ENCODE assay signal across 8 cellular contexts in the genomic region with DNA sequence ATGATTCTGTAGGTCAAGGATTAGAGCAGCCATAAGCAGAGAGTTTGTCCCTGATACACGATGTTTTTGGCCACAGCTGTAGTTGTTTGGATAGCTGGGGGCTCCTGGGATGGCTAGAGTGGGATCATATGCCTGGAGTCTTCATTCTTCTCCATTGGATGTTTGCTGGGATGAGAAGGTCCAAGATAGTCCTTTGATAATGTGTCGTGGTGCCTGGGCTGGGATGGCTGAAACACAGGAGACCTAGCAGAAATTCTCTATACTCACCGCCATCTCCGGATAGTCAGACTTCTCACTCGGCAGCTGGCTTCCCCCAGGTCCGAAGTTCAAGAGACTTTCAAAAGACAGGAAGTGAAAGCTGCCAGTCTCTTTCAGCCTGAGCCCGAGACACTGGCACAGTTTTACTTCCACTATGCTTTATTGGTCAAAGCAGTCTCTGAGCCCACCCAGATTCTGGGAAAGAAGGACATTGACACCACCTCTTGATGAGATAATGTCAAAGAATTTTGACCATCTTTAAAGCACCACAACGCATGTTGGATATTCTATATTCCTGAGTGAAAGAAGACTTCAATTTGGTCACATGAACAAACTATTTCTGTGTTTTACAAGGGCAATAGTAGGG. TPM values are rescaled to one million over a fixed set of nuclear protein-coding genes. Genes with fewer than 3 reads are reported as not detected.
A peak's percentile ranks its signal among the peaks of the same experiment; 100 is the strongest.
DNase-seq lines count a peak whose midpoint lies in the region; ATAC-seq and TF ChIP-seq lines count a peak whose summit lies in the region.

No MANE protein-coding gene starts in this region.

- no peaks in the 10 kb centered on the region for H3K9me3 ChIP-seq in tibial artery

- no peaks in the 10 kb centered on the region for H3K4me1 ChIP-seq in tibial artery

- TF ChIP-seq POLR2A in NB4 (IDR thresholded peaks at IDR 0.05; ENCODE audit: extremely low read depth, insufficient read length): no peak

- no peak for TF ChIP-seq CTCF in NB4 (IDR thresholded peaks at IDR 0.05; ENCODE audit: low read depth, low read length)
- no peak for TF ChIP-seq CTCF in tibial artery (IDR thresholded peaks at IDR 0.05)

- ATAC-seq in HG02759 (IDR thresholded peaks at IDR 0.05; ENCODE audit: unreplicated experiment): peak; percentile 99
- ATAC-seq in left ventricle myocardium superior: no peak

- no peaks in the 10 kb centered on the region for H3K27me3 ChIP-seq in tibial artery

- peak overlapping the region in 1 of 2 donors; percentile 7 for H3K27ac ChIP-seq in tibial artery

- peak; percentile 52 for DNase-seq in SIG-M5 treated with dmso at 0.1 percent for 504 hours (lab: John Stamatoyannopoulos, UW; ENCODE audit: unreplicated experiment)
- DNase-seq in SIG-M5 (lab: John Stamatoyannopoulos, UW): no peak
- DNase-seq in NB4 (ENCODE audit: low read depth): peak; percentile 43
- DNase-seq in left ventricle myocardium superior: peak; percentile 37
- peak; percentile 47 to 68 for DNase-seq in tibial artery
- DNase-seq in T1000 (lab: John Stamatoyannopoulos, UW): no peak
- DNase-seq in GOT3 (lab: John Stamatoyannopoulos, UW): no peak

- intact Hi-C loops in left ventricle myocardium superior (cut with micrococcal nuclease) (no loop called here), tibial artery (cut with DNase I; ENCODE audit: low total_unique reads) (no loop called here)

- no peaks in the 10 kb centered on the region for H3K36me3 ChIP-seq in tibial artery

- H3K4me3 ChIP-seq in NB4 (ENCODE audit: low read depth, low read length) (no peak overlapping the region), tibial artery (peak overlapping the region; percentile 6 to 26)

RNA-seq across cellular contexts. Expression of a gene that starts 16.0 kb away (rescaled TPM):
- 25.4 TPM for total RNA-seq in left ventricle myocardium superior

Comparison
In these comparisons a context has a peak if more than half of its experiments do, and no peak if none do; other contexts are left out.
1. DNase-seq: peak in SIG-M5 treated with dmso at 0.1 percent for 504 hours (single experiment), NB4 (single experiment), left ventricle myocardium superior (single experiment) and tibial artery (2 of 2); none in SIG-M5 (single experiment), T1000 (single experiment) and GOT3 (single experiment).